In the genomic region with DNA sequence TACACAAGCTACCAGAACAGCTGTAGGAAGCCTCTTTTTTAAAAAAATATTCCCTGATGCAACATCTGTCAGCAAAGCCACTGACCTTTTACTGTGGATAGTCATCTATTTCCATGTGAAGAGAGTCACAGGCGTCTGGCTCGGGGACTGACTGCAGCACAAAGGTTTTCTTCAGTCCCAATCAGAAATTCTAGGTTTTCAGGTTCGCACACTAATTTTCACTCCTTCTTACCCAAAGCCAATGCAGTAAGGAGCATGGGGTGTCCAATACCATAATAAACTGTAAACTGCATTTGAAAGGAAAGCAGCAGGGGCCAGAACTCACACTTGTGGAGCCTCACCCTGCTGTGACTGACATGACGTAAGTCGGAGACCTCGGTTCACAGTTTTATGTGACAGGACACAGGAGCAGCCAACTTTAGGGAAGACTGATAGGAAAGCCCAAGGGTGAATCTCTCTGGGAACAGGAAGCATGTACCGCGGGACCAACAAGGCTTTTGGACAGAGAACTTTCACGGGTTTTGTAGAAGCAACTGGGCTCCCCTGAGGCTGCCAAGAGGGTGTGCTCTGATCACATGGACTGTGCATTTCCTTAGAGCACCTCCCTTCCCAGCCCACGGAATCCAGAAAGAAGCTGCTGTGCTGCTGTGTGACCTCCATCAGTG, we compare ENCODE assay signal across 10 cellular contexts. TPM values are rescaled to one million over a fixed set of nuclear protein-coding genes. Genes with fewer than 3 reads are reported as not detected.
DNase-seq lines count a peak whose midpoint lies in the region; ATAC-seq and TF ChIP-seq lines count a peak whose summit lies in the region.
"Had no signal": no experiment of that assay in that cellular context is flagged by ENCODE, and none has a peak within 500 bp of the region (broad histone marks: within the 10 kb centered on the region; RNA-seq: fewer than 3 reads in every experiment).

No MANE protein-coding gene starts in this region.

- H3K9ac ChIP-seq in iPS-20b (ENCODE audit: low read depth, low read length), result no peak overlapping the region

- H3K4me1 ChIP-seq in iPS-20b (ENCODE audit: insufficient read depth, low read length), result peaks cover 30% of the 10 kb centered on the region

- ATAC-seq in HG03280 (IDR thresholded peaks at IDR 0.05; ENCODE audit: unreplicated experiment), result no peak
- ATAC-seq in HG02610 (IDR thresholded peaks at IDR 0.05; ENCODE audit: unreplicated experiment), result no peak
- ATAC-seq in activated CD8-positive, alpha-beta T cell treated with anti-CD3 and anti-CD28 coated beads for 36 hours, result no peak

- peaks cover 38% of the 10 kb centered on the region for H3K27me3 Mint-ChIP-seq in activated CD8-positive, alpha-beta T cell treated with anti-CD3 and anti-CD28 coated beads for 36 hours

- in situ Hi-C loops in brain microvascular endothelial cell (cut with HindIII; ENCODE audit: low pct_ligation_motif_present, low sequenced_read_pairs), result no loop called here

- H3K27ac Mint-ChIP-seq in activated CD8-positive, alpha-beta T cell treated with anti-CD3 and anti-CD28 coated beads for 36 hours, result no peak overlapping the region
- H3K27ac Mint-ChIP-seq: CD4-positive, alpha-beta memory T cell had no signal

- POLR2A ChIA-PET in activated CD8-positive, alpha-beta T cell treated with anti-CD3 and anti-CD28 coated beads for 36 hours (lab: Charles Lee), result no interaction called here

- no peaks in the 10 kb centered on the region for H3K9me3 ChIP-seq in iPS-20b (ENCODE audit: insufficient read depth, low read depth, low read length)

- DNase-seq in EH (ENCODE audit: low read depth) (peak; percentile 32), brain microvascular endothelial cell (no peak), retina (peak; percentile 26), ecto neural progenitor cell (ENCODE audit: low spot score) (no peak)
- DNase-seq in activated CD8-positive, alpha-beta T cell treated with anti-CD3 and anti-CD28 coated beads for 36 hours, result no peak
- DNase-seq: CD4-positive, alpha-beta memory T cell had no signal

- H3K27ac ChIP-seq in brain microvascular endothelial cell, result no peak overlapping the region
- H3K27ac ChIP-seq in iPS-20b (ENCODE audit: low read length), result no peak overlapping the region
- H3K27ac ChIP-seq: epithelial cell of prostate had no signal

- intact Hi-C loops in activated CD8-positive, alpha-beta T cell treated with anti-CD3 and anti-CD28 coated beads for 36 hours (cut with micrococcal nuclease), result no loop called here

- peak overlapping the region; percentile 1 for H3K4me3 ChIP-seq in brain microvascular endothelial cell (ENCODE audit: low read depth, low read length)
- H3K4me3 ChIP-seq in iPS-20b (ENCODE audit: low read length), result peak overlapping the region; percentile 34; the same call in 1 of the 2 replicates

- CTCF ChIA-PET in activated CD8-positive, alpha-beta T cell treated with anti-CD3 and anti-CD28 coated beads for 36 hours (lab: Charles Lee), result interaction anchor here (2.0 kb wide), 1 partner anchor 14 kb away, joined by 6 read pairs; no protein-coding TSS in a partner anchor

- no peak overlapping the region for H3K4me3 Mint-ChIP-seq in activated CD8-positive, alpha-beta T cell treated with anti-CD3 and anti-CD28 coated beads for 36 hours
- H3K4me3 Mint-ChIP-seq: CD4-positive, alpha-beta memory T cell had no signal

- H3K36me3 ChIP-seq in brain microvascular endothelial cell (replicated peaks) (no peaks in the 10 kb centered on the region), iPS-20b (ENCODE audit: insufficient read depth, low read depth, low read length) (no peaks in the 10 kb centered on the region)

- no peaks in the 10 kb centered on the region for H3K36me3 Mint-ChIP-seq in activated CD8-positive, alpha-beta T cell treated with anti-CD3 and anti-CD28 coated beads for 36 hours (ENCODE audit: low read depth)
- H3K36me3 Mint-ChIP-seq: CD4-positive, alpha-beta memory T cell had no signal

- peaks cover 31% of the 10 kb centered on the region for H3K4me1 Mint-ChIP-seq in activated CD8-positive, alpha-beta T cell treated with anti-CD3 and anti-CD28 coated beads for 36 hours (ENCODE audit: low read depth)
- H3K4me1 Mint-ChIP-seq: CD4-positive, alpha-beta memory T cell had no signal

- H3K27me3 ChIP-seq in brain microvascular endothelial cell (replicated peaks), result no peaks in the 10 kb centered on the region
- H3K27me3 ChIP-seq in iPS-20b (ENCODE audit: insufficient read depth, low read length), result no peaks in the 10 kb centered on the region

- no peak for TF ChIP-seq CTCF in brain microvascular endothelial cell (IDR thresholded peaks at IDR 0.05; ENCODE audit: low read depth, low read length, missing control alignments)
- no peak for TF ChIP-seq CTCF in activated CD8-positive, alpha-beta T cell treated with anti-CD3 and anti-CD28 coated beads for 36 hours (IDR thresholded peaks at IDR 0.05)

- no peaks in the 10 kb centered on the region for H3K9me3 Mint-ChIP-seq in activated CD8-positive, alpha-beta T cell treated with anti-CD3 and anti-CD28 coated beads for 36 hours
- H3K9me3 Mint-ChIP-seq: CD4-positive, alpha-beta memory T cell had no signal

RNA-seq across cellular contexts. Expression of a gene that starts 9.1 kb away (rescaled TPM):
- not detected for total RNA-seq in activated CD8-positive, alpha-beta T cell treated with anti-CD3 and anti-CD28 coated beads for 36 hours
- total RNA-seq: CD4-positive, alpha-beta memory T cell had no signal

RNA-seq across cellular contexts. Expression of a gene that starts 19.1 kb away (rescaled TPM):
- total RNA-seq in activated CD8-positive, alpha-beta T cell treated with anti-CD3 and anti-CD28 coated beads for 36 hours, result 1 to 10 TPM; 6.6 to 7.7 TPM

Comparison
In these comparisons a context has a peak if more than half of its experiments do, and no peak if none do; other contexts are left out.
1. DNase-seq: peak in EH (single experiment) and retina (single experiment); none in brain microvascular endothelial cell (single experiment), ecto neural progenitor cell (single experiment) and activated CD8-positive, alpha-beta T cell treated with anti-CD3 and anti-CD28 coated beads for 36 hours (single experiment).